16 cellular contexts compared by ENCODE assay signal in the genomic region with DNA sequence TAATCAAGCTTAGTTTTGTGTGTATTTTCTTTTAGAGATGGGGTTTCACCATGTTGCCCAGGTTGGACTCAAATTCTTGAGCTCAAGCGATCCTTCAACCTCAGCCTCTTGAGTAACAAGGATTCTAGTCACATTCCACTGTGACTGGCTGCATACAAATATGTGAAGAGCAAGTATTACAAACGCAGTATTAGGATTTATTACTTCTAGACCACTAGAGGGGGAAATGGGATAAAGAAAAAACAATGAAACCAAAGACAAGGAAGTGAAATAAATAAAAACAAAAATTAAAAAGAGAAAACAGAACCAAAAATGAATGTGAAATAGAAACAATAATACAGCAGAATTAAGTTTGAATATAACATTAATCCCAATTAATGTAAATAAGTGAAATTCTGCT.
DNase-seq lines count a peak whose midpoint lies in the region; ATAC-seq and TF ChIP-seq lines count a peak whose summit lies in the region.
"Had no signal": no experiment of that assay in that cellular context is flagged by ENCODE, and none has a peak within 500 bp of the region (broad histone marks: within the 10 kb centered on the region; RNA-seq: fewer than 3 reads in every experiment).

No MANE protein-coding gene starts in this region.

- ATAC-seq in Panc1: no peak
- ATAC-seq: effector memory CD8-positive, alpha-beta T cell; left colon; naive thymus-derived CD8-positive, alpha-beta T cell; T-helper 17 cell had no signal

- in situ Hi-C loops in Panc1 (cut with HindIII; ENCODE audit: low pct_unique_long_range_greater_than_20kb, low sequenced_read_pairs): no loop called here

- POLR2A ChIA-PET in HEK293 (lab: Yijun Ruan, JAX): no interaction called here
- POLR2A ChIA-PET in Panc1 (lab: Charles Lee): no interaction called here

- no peak overlapping the region for H3K4me3 ChIP-seq in AG09309 (ENCODE audit: control insufficient read depth, low read depth, low read length)
- no peak overlapping the region for H3K4me3 ChIP-seq in HEK293 (ENCODE audit: low read depth, low read length)
- no peak overlapping the region for H3K4me3 ChIP-seq in Panc1 (ENCODE audit: low read depth in 2 of 2, low read length in 2 of 2)
- H3K4me3 ChIP-seq in dorsolateral prefrontal cortex: no peak overlapping the region
- no peak overlapping the region for H3K4me3 ChIP-seq in MG63

- no peaks in the 10 kb centered on the region for H3K4me1 ChIP-seq in HEK293 (ENCODE audit: control insufficient read depth, insufficient read depth, low read length)
- H3K4me1 ChIP-seq in Panc1 (ENCODE audit: control insufficient read depth, insufficient read depth, low read length): no peaks in the 10 kb centered on the region

- no TSS peak for BruUV-seq in Panc1 (replicated peaks; lab: Mats Ljungman, UMichigan)

- H3K27ac ChIP-seq in HEK293 (ENCODE audit: extremely low read depth, low read depth, low read length): no peak overlapping the region
- no peak overlapping the region for H3K27ac ChIP-seq in Panc1 (ENCODE audit: low read length)
- no peak overlapping the region for H3K27ac ChIP-seq in dorsolateral prefrontal cortex

- DNase-seq in AG09309 (ENCODE audit: low read depth) (peak; percentile 0), Panc1 (ENCODE audit: low read depth, low spot score) (no peak), fibroblast of peridontal ligament (ENCODE audit: extremely low read depth) (peak; percentile 5), dorsolateral prefrontal cortex (no peak), MG63 (no peak), cardiac septum (ENCODE audit: low spot score) (no peak)
- DNase-seq in stimulated activated CD4-positive, alpha-beta T cell treated with anti-CD3 and anti-CD28 coated beads, Interleukin-1b, Interleukin-23, amount 100 ng/mL, for 48 hours: no peak
- DNase-seq: activated CD4-positive, alpha-beta T cell treated with anti-CD3 and anti-CD28 coated beads, Interleukin-2, amount 50 U/mL, for 4 hours; CD8-positive, alpha-beta memory T cell; effector memory CD8-positive, alpha-beta T cell; left colon; naive thymus-derived CD8-positive, alpha-beta T cell; NCI-H1048; NCI-H524; T-helper 17 cell had no signal

- CTCF ChIA-PET in HEK293 (lab: Yijun Ruan, JAX) (interaction anchor here (1.1 to 4.9 kb wide), 4 partner anchors 55 to 320 kb away, joined by 4 to 32 read pairs (median 8); no protein-coding TSS in a partner anchor), Panc1 (lab: Charles Lee) (no interaction called here)

- H3K9me3 ChIP-seq in HEK293 (ENCODE audit: control insufficient read depth, insufficient read depth, low read depth, low read length): no peaks in the 10 kb centered on the region
- H3K9me3 ChIP-seq in Panc1 (ENCODE audit: control insufficient read depth, insufficient read depth, low read depth, low read length): no peaks in the 10 kb centered on the region
- no peaks in the 10 kb centered on the region for H3K9me3 ChIP-seq in MG63

- no peak for TF ChIP-seq CTCF in AG09309 (IDR thresholded peaks at IDR 0.05; ENCODE audit: control insufficient read depth, insufficient read depth, low read depth, low read length, missing control alignments)
- TF ChIP-seq CTCF in HEK293 (tag by site-specific recombination; IDR thresholded peaks at IDR 0.05): no peak
- peak; percentile 16; the same call in 1 of the 2 replicates for TF ChIP-seq CTCF in Panc1 (IDR thresholded peaks at IDR 0.05)
- peak in 17 of 56 donors; percentile 7 to 40 (median 17) for TF ChIP-seq CTCF in dorsolateral prefrontal cortex (IDR thresholded peaks at IDR 0.05 in 54 of 56, conservative IDR thresholded peaks at IDR 0.05 in 2 of 56; ENCODE audit: low read depth in 1 of 56, partially characterized antibody in 56 of 56)

- no peaks in the 10 kb centered on the region for H3K27me3 ChIP-seq in Panc1 (ENCODE audit: control insufficient read depth, insufficient read depth, low read length)
- H3K27me3 ChIP-seq in dorsolateral prefrontal cortex: peaks cover 0 to 31% (median 5%) of the 10 kb centered on the region in 45 donors
- H3K27me3 ChIP-seq in MG63: no peaks in the 10 kb centered on the region

- intact Hi-C loops in Panc1 (cut with micrococcal nuclease; ENCODE audit: unreplicated experiment) (no loop called here), dorsolateral prefrontal cortex (cut with DNase I) (no loop called here), cardiac septum (cut with DNase I) (no loop called here)

- no peaks in the 10 kb centered on the region for H3K36me3 ChIP-seq in HEK293 (ENCODE audit: control insufficient read depth in 2 of 2, insufficient read depth in 1 of 2, low read length in 2 of 2)
- H3K36me3 ChIP-seq in Panc1 (ENCODE audit: control insufficient read depth, insufficient read depth, low read length): no peaks in the 10 kb centered on the region
- H3K36me3 ChIP-seq in MG63: no peaks in the 10 kb centered on the region

TF ChIP-seq in HEK293, 187 proteins besides CTCF, POLR2A, EP300 and RAD21:
- TF ChIP-seq ZNF654 (tag by site-specific recombination; IDR thresholded peaks at IDR 0.05; ENCODE audit: low read depth) (peak; percentile 26), BCL11B (tag by site-specific recombination; IDR thresholded peaks at IDR 0.05; ENCODE audit: low read depth) (no peak)

Comparison
In these comparisons a context has a peak if more than half of its experiments do, and no peak if none do; other contexts are left out.
1. DNase-seq: peak in AG09309 (single experiment) and fibroblast of peridontal ligament (single experiment); none in Panc1 (single experiment), dorsolateral prefrontal cortex (0 of 10), MG63 (single experiment), cardiac septum (single experiment) and stimulated activated CD4-positive, alpha-beta T cell treated with anti-CD3 and anti-CD28 coated beads, Interleukin-1b, Interleukin-23, amount 100 ng/mL, for 48 hours (single experiment).